Comparison of ENCODE assay signal across 1 cellular context in the genomic region with DNA sequence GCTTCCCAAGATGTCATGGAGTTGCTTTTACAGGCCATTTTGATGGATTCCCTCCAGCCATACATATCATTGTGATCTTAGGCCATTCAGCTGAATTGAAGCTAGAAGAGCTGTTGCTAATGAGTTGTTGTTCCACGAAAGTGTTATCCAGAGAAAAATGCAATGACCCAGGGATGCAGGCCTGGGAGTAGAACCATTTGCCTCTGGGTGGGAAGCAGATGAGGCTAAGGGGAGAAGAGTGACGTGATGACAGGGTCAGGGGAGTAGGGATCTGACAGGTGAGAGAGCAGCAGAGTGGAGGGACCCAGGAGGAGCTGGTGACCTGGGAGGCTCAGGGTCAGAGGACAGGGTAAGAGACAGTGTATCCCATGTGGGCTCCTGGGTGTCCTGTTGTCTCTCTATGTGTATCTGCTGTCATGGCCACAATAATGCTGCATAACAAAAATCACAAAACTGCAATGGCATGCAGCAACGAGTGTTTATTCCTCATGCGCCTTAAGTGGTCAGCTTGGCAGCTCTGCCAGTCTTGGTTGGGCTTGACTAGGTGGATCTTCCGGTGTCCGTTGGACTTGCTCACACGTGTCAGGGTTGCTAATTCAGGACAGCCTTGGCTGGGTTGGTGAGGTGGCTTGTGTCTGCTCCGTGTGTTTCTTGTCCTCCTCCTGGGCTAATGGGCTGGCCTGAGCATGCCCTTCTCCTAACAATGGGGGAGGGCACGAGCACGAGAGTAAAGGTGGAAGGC.
TF ChIP-seq lines count a peak whose summit lies in the region.

No MANE protein-coding gene starts in this region.

TF ChIP-seq in SK-N-SH, 30 proteins besides CTCF, POLR2A, EP300 and RAD21 (continued from another document):
- TF ChIP-seq, protein P1, sequence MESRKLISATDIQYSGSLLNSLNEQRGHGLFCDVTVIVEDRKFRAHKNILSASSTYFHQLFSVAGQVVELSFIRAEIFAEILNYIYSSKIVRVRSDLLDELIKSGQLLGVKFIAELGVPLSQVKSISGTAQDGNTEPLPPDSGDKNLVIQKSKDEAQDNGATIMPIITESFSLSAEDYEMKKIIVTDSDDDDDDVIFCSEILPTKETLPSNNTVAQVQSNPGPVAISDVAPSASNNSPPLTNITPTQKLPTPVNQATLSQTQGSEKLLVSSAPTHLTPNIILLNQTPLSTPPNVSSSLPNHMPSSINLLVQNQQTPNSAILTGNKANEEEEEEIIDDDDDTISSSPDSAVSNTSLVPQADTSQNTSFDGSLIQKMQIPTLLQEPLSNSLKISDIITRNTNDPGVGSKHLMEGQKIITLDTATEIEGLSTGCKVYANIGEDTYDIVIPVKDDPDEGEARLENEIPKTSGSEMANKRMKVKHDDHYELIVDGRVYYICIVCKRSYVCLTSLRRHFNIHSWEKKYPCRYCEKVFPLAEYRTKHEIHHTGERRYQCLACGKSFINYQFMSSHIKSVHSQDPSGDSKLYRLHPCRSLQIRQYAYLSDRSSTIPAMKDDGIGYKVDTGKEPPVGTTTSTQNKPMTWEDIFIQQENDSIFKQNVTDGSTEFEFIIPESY (IDR thresholded peaks at IDR 0.05; ENCODE audit: borderline replicate concordance, low read depth), result no peak
- TF ChIP-seq YY1 (IDR thresholded peaks at IDR 0.05; ENCODE audit: low read depth) (no peak), TCF12 (IDR thresholded peaks at IDR 0.05) (no peak), NRF1 (IDR thresholded peaks at IDR 0.05; ENCODE audit: low read depth, low read length) (no peak), MXI1 (IDR thresholded peaks at IDR 0.05; ENCODE audit: low read depth, low read length) (no peak), SMC3 (IDR thresholded peaks at IDR 0.05; ENCODE audit: low read depth, low read length) (no peak), FOSL2 (IDR thresholded peaks at IDR 0.05; ENCODE audit: borderline replicate concordance, low read depth) (no peak), POLR2AphosphoS5 (IDR thresholded peaks at IDR 0.05; ENCODE audit: low read depth, low read length) (no peak), MEF2A (IDR thresholded peaks at IDR 0.05; ENCODE audit: borderline replicate concordance, low read depth) (no peak), GATA2 (CRISPR knock-in tag; IDR thresholded peaks at IDR 0.05) (no peak), EZH2phosphoT487 (IDR thresholded peaks at IDR 0.05; ENCODE audit: borderline replicate concordance, low read depth) (no peak), JUND (IDR thresholded peaks at IDR 0.05) (no peak), FOXJ3 (CRISPR knock-in tag; IDR thresholded peaks at IDR 0.05) (no peak)
- TF ChIP-seq, protein P2, sequence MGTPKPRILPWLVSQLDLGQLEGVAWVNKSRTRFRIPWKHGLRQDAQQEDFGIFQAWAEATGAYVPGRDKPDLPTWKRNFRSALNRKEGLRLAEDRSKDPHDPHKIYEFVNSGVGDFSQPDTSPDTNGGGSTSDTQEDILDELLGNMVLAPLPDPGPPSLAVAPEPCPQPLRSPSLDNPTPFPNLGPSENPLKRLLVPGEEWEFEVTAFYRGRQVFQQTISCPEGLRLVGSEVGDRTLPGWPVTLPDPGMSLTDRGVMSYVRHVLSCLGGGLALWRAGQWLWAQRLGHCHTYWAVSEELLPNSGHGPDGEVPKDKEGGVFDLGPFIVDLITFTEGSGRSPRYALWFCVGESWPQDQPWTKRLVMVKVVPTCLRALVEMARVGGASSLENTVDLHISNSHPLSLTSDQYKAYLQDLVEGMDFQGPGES (IDR thresholded peaks at IDR 0.05; ENCODE audit: low read depth, low read length), result no peak
TF ChIP-seq in SK-N-SH: peak in this region for 0.
